10 cellular contexts compared by ENCODE assay signal in the genomic region with DNA sequence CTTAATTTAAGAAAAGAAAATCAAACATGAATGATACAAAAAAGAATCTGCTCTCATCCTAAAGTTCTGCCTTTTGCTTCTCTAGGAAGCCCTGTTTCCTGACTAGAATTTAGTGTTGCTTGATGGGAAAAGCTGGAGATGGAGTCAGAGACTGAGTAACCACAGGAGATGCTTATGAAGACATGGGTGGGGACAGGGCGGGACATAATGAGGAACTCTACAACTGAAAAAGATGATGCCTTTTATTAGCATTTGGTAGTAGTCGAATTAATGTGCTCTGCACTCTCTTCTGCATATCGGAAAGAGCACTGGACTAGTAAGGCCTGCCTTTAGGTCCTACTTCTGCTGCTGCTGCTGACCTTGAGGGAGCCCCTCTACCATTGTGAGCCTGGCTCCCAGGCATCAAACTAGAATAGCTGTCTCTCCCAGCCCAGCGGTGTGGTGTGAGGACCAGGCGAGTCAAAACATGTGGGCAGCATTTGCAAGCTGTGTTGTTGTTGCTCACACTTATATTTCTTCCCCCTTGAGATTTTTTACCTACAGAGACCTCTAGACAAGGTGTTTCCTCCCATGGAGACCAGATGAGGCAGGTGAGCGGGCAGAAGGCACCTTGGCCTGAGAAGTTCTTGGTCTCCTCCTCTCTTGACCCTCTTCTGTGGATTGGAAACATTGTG.
DNase-seq lines count a peak whose midpoint lies in the region; ATAC-seq and TF ChIP-seq lines count a peak whose summit lies in the region.
"Had no signal": no experiment of that assay in that cellular context is flagged by ENCODE, and none has a peak within 500 bp of the region (broad histone marks: within the 10 kb centered on the region; RNA-seq: fewer than 3 reads in every experiment).

No MANE protein-coding gene starts in this region.

- 84 to 87% methylated on average over 6 of the region's 6 CpGs for WGBS in GM23248 (ENCODE audit: low coverage in 1 of 2, low lambda C conversion rate in 2 of 2, missing lambda C conversion rate in 2 of 2), 2 experiments
- WGBS in esophagus squamous epithelium, 2 donors, result 75 to 78% methylated on average over 6 of the region's 6 CpGs

- intact Hi-C loops in esophagus squamous epithelium (cut with DNase I), result no loop called here

- H4K20me1 ChIP-seq in GM23248 (ENCODE audit: insufficient read depth), result no peaks in the 10 kb centered on the region

- TF ChIP-seq CTCF in Peyer's patch (IDR thresholded peaks at IDR 0.05) (no peak), esophagus squamous epithelium (IDR thresholded peaks at IDR 0.05) (no peak)

- H3K9me3 ChIP-seq in GM23248 (ENCODE audit: low read depth) (no peaks in the 10 kb centered on the region), Peyer's patch (no peaks in the 10 kb centered on the region), esophagus squamous epithelium (no peaks in the 10 kb centered on the region)

- H3K9ac ChIP-seq in GM23248, result no peak overlapping the region

- no peak for TF ChIP-seq POLR2A in Peyer's patch (IDR thresholded peaks at IDR 0.05)
- no peak for TF ChIP-seq POLR2A in esophagus squamous epithelium (IDR thresholded peaks at IDR 0.05)

- H3K9me2 ChIP-seq in GM23248 (ENCODE audit: insufficient read depth), result no peaks in the 10 kb centered on the region

- ATAC-seq in GM19463 (IDR thresholded peaks at IDR 0.05; ENCODE audit: unreplicated experiment) (no peak), GM18858 (IDR thresholded peaks at IDR 0.05; ENCODE audit: unreplicated experiment) (no peak)

- no peak overlapping the region for H3K4me3 ChIP-seq in GM23248
- no peak overlapping the region for H3K4me3 ChIP-seq in Peyer's patch
- no peak overlapping the region for H3K4me3 ChIP-seq in esophagus squamous epithelium
- no peak overlapping the region for H3K4me3 ChIP-seq in skin epidermis

- DNase-seq in GM23248, result peak; percentile 66
- DNase-seq in Peyer's patch, result no peak
- no peak for DNase-seq in esophagus squamous epithelium (lab: John Stamatoyannopoulos, UW)
- DNase-seq in AML-193 (lab: John Stamatoyannopoulos, UW), result no peak
- DNase-seq: NCI-H1436 treated with DMSO at 0.1 percent for 48 hours; NCI-H748 treated with DMSO at 0.1 percent for 48 hours; stimulated activated naive CD4-positive, alpha-beta T cell treated with Interleukin-2 at 50 U/mL for 16 hours had no signal

- H3K27me3 ChIP-seq in GM23248 (replicated peaks; ENCODE audit: insufficient read depth) (no peaks in the 10 kb centered on the region), Peyer's patch (no peaks in the 10 kb centered on the region), esophagus squamous epithelium (no peaks in the 10 kb centered on the region)

- in situ Hi-C loops in GM23248 (cut with MboI), result no loop called here

- H3K4me2 ChIP-seq in GM23248 (ENCODE audit: unreplicated experiment), result no peak overlapping the region

- H3K4me1 ChIP-seq in GM23248 (ENCODE audit: insufficient read depth), result peaks cover 34% of the 10 kb centered on the region
- peaks cover 0 to 13% (median 4%) of the 10 kb centered on the region in 4 donors for H3K4me1 ChIP-seq in Peyer's patch
- peaks cover 4 to 63% (median 42%) of the 10 kb centered on the region in 3 donors for H3K4me1 ChIP-seq in esophagus squamous epithelium

- H3K36me3 ChIP-seq in GM23248 (ENCODE audit: low read depth) (no peaks in the 10 kb centered on the region), Peyer's patch (no peaks in the 10 kb centered on the region), esophagus squamous epithelium (no peaks in the 10 kb centered on the region)

- peaks cover 6% of the 10 kb centered on the region; the same call in 1 of the 2 replicates for H3K79me2 ChIP-seq in GM23248 (ENCODE audit: insufficient read depth)

- no peak overlapping the region for H2AFZ ChIP-seq in GM23248

- H3F3A ChIP-seq in GM23248 (ENCODE audit: insufficient read depth), result peaks cover 16% of the 10 kb centered on the region

- H3K27ac ChIP-seq in GM23248, result no peak overlapping the region
- H3K27ac ChIP-seq in Peyer's patch, result peak overlapping the region in 3 of 4 donors; percentile 6 to 57 (median 39)
- peak overlapping the region in 3 of 4 donors; percentile 66 to 76 (median 69) for H3K27ac ChIP-seq in esophagus squamous epithelium
- H3K27ac ChIP-seq in skin epidermis, result peak overlapping the region in 12 of 21 experiments; percentile 3 to 69 (median 41)
